14 cellular contexts compared by ENCODE assay signal in the genomic region with DNA sequence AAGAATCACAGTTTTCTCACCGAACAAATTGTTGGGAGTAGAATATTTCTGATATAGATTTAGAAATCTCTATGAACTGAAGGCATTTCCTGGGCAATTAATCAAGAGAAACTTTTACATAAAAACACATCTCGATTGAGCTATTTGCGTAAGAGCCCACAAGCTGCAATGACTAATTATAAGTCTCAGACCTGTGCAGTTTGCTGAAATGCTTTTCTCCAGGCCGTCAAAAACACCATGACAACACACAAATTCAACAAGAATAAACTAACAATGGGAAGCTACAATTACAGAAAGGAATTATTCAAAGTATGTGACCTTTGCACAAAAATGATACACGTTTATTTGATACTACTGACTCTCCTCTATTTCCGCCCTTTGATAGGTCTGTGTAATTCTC.
DNase-seq lines count a peak whose midpoint lies in the region; ATAC-seq and TF ChIP-seq lines count a peak whose summit lies in the region.
"Had no signal": no experiment of that assay in that cellular context is flagged by ENCODE, and none has a peak within 500 bp of the region (broad histone marks: within the 10 kb centered on the region; RNA-seq: fewer than 3 reads in every experiment).

No MANE protein-coding gene starts in this region.

- TF ChIP-seq CTCF in epithelial cell of proximal tubule (conservative IDR thresholded peaks at IDR 0.05; ENCODE audit: low read depth, low read length) = no peak
- TF ChIP-seq CTCF in mesothelial cell of epicardium (IDR thresholded peaks at IDR 0.05; ENCODE audit: unreplicated experiment) = no peak

- peaks cover 20% of the 10 kb centered on the region for H3K9me3 Mint-ChIP-seq in mesothelial cell of epicardium

- no peaks in the 10 kb centered on the region for H3K27me3 Mint-ChIP-seq in mesothelial cell of epicardium (ENCODE audit: low read depth)

- DNase-seq in A172 (ENCODE audit: low spot score) (peak; percentile 59), amniotic epithelial cell (ENCODE audit: low read depth) (peak; percentile 79), epithelial cell of proximal tubule (ENCODE audit: low read depth) (peak; percentile 23), mesothelial cell of epicardium (ENCODE audit: low spot score in 2 of 2, unreplicated experiment in 2 of 2) (no peak), NCI-H82 treated with DMSO at 0.1 percent for 48 hours (lab: John Stamatoyannopoulos, UW; ENCODE audit: unreplicated experiment) (no peak)
- DNase-seq in activated naive CD4-positive, alpha-beta T cell treated with anti-CD3 and anti-CD28 coated beads, Interleukin-2, amount 50 U/mL, for 16 hours = no peak
- DNase-seq: DMS153, NCI-H1436 treated with DMSO at 0.1 percent for 48 hours, NCI-H345, NCI-H526 treated with DMSO at 0.1 percent for 48 hours, Peyer's patch, Right ventricle myocardium superior had no signal

- ATAC-seq in HG02938 (IDR thresholded peaks at IDR 0.05; ENCODE audit: unreplicated experiment) (no peak), HG03025 (IDR thresholded peaks at IDR 0.05; ENCODE audit: low FRiP score, unreplicated experiment) (no peak)

- no peak overlapping the region for H3K4me3 ChIP-seq in epithelial cell of proximal tubule (ENCODE audit: low read depth, low read length)
- H3K4me3 ChIP-seq: Peyer's patch had no signal

- H3K4me3 Mint-ChIP-seq in mesothelial cell of epicardium = no peak overlapping the region

- H3K4me1 Mint-ChIP-seq in mesothelial cell of epicardium = peaks cover 30% of the 10 kb centered on the region

- peaks cover 13% of the 10 kb centered on the region for H3K36me3 Mint-ChIP-seq in mesothelial cell of epicardium

- peak overlapping the region; percentile 85 for H3K27ac Mint-ChIP-seq in mesothelial cell of epicardium

Comparison
In these comparisons a context has a peak if more than half of its experiments do, and no peak if none do; other contexts are left out.
1. DNase-seq: peak in A172 (single experiment), amniotic epithelial cell (single experiment) and epithelial cell of proximal tubule (single experiment); none in mesothelial cell of epicardium (0 of 2), NCI-H82 treated with DMSO at 0.1 percent for 48 hours (single experiment) and activated naive CD4-positive, alpha-beta T cell treated with anti-CD3 and anti-CD28 coated beads, Interleukin-2, amount 50 U/mL, for 16 hours (single experiment).